ENCODE assay signal across 24 cellular contexts in genomic region chr6:63683071-63683603, GRCh38. TPM values are rescaled to one million over a fixed set of nuclear protein-coding genes. Genes with fewer than 3 reads are reported as not detected.
DNase-seq lines count a peak whose midpoint lies in the region; ATAC-seq and TF ChIP-seq lines count a peak whose summit lies in the region.
"Had no signal": no experiment of that assay in that cellular context is flagged by ENCODE, and none has a peak within 500 bp of the region (broad histone marks: within the 10 kb centered on the region; RNA-seq: fewer than 3 reads in every experiment).

No MANE protein-coding gene starts in this region.

- no peaks in the 10 kb centered on the region for H3K9me3 Mint-ChIP-seq in activated naive CD4-positive, alpha-beta T cell treated with anti-CD3 and anti-CD28 coated beads, Interleukin-2, amount 10 ng/mL, durations not matched to agents 7 days and 5 days
- H3K9me3 Mint-ChIP-seq: activated CD4-positive, alpha-beta memory T cell treated with anti-CD3 and anti-CD28 coated beads, Interleukin-2, amount 10 ng/mL, durations not matched to agents 7 days and 5 days; activated naive CD4-positive, alpha-beta T cell treated with anti-CD3 and anti-CD28 coated beads, Interleukin-2, amount 50 U/mL, for 72 hours; effector memory CD8-positive, alpha-beta T cell; nephron progenitor cell had no signal

- ATAC-seq in GM19035 (IDR thresholded peaks at IDR 0.05; ENCODE audit: unreplicated experiment) (peak; percentile 36), body of pancreas (no peak)
- ATAC-seq: activated naive CD4-positive, alpha-beta T cell treated with anti-CD3 and anti-CD28 coated beads, Interleukin-2, amount 50 U/mL, for 72 hours; effector memory CD8-positive, alpha-beta T cell; left colon; Panc1 had no signal

- no peak for TF ChIP-seq CTCF in GM12865 (IDR thresholded peaks at IDR 0.05; ENCODE audit: insufficient read depth, low read depth, low read length, missing control alignments)
- no peak for TF ChIP-seq CTCF in breast epithelium (IDR thresholded peaks at IDR 0.05)
- TF ChIP-seq CTCF in body of pancreas (IDR thresholded peaks at IDR 0.05) = no peak
- TF ChIP-seq CTCF in WERI-Rb-1 (IDR thresholded peaks at IDR 0.05; ENCODE audit: low read depth, low read length) = no peak

- H3K9me3 ChIP-seq in Karpas-422 (ENCODE audit: low read length) (no peaks in the 10 kb centered on the region), breast epithelium (no peaks in the 10 kb centered on the region), body of pancreas (no peaks in the 10 kb centered on the region), WERI-Rb-1 (ENCODE audit: severe bottlenecking) (no peaks in the 10 kb centered on the region)
- H3K9me3 ChIP-seq: sigmoid colon, SK-N-SH, suprapubic skin had no signal

- peaks cover 96% of the 10 kb centered on the region for H3K79me2 ChIP-seq in Karpas-422 (ENCODE audit: low read length)

- no peaks in the 10 kb centered on the region for H3K27me3 Mint-ChIP-seq in activated naive CD4-positive, alpha-beta T cell treated with anti-CD3 and anti-CD28 coated beads, Interleukin-2, amount 10 ng/mL, durations not matched to agents 7 days and 5 days
- H3K27me3 Mint-ChIP-seq: activated CD4-positive, alpha-beta memory T cell treated with anti-CD3 and anti-CD28 coated beads, Interleukin-2, amount 10 ng/mL, durations not matched to agents 7 days and 5 days; effector memory CD8-positive, alpha-beta T cell had no signal

- H3K4me3 ChIP-seq in GM12865 (ENCODE audit: low read depth, low read length) (peak overlapping the region; percentile 13; the same call in 1 of the 2 replicates), Karpas-422 (ENCODE audit: low read length) (peak overlapping the region; percentile 1; the same call in 1 of the 2 replicates), breast epithelium (no peak overlapping the region), body of pancreas (no peak overlapping the region), WERI-Rb-1 (ENCODE audit: low read depth, low read length) (no peak overlapping the region)
- H3K4me3 ChIP-seq: sigmoid colon, suprapubic skin had no signal

- 70 to 84% methylated on average over 1 of the region's 1 CpG for WGBS in body of pancreas, 2 donors

- H3K27ac ChIP-seq in Karpas-422 (ENCODE audit: low read length) (peak overlapping the region; percentile 59), breast epithelium (no peak overlapping the region), body of pancreas (no peak overlapping the region), WERI-Rb-1 (no peak overlapping the region)
- H3K27ac ChIP-seq: sigmoid colon, suprapubic skin had no signal

- no peaks in the 10 kb centered on the region for H3K27me3 ChIP-seq in Karpas-422 (ENCODE audit: low read length)
- no peaks in the 10 kb centered on the region for H3K27me3 ChIP-seq in breast epithelium
- no peaks in the 10 kb centered on the region for H3K27me3 ChIP-seq in body of pancreas
- H3K27me3 ChIP-seq in WERI-Rb-1 (ENCODE audit: insufficient read depth, low read depth, severe bottlenecking) = no peaks in the 10 kb centered on the region
- H3K27me3 ChIP-seq: sigmoid colon, suprapubic skin had no signal

- TF ChIP-seq POLR2A in breast epithelium (IDR thresholded peaks at IDR 0.05) (no peak), body of pancreas (IDR thresholded peaks at IDR 0.05) (no peak)

- CTCF ChIA-PET in activated naive CD4-positive, alpha-beta T cell treated with anti-CD3 and anti-CD28 coated beads, Interleukin-2, amount 10 ng/mL, durations not matched to agents 7 days and 5 days (lab: Charles Lee) = no interaction called here

- no peak overlapping the region for H3K27ac Mint-ChIP-seq in activated naive CD4-positive, alpha-beta T cell treated with anti-CD3 and anti-CD28 coated beads, Interleukin-2, amount 10 ng/mL, durations not matched to agents 7 days and 5 days
- H3K27ac Mint-ChIP-seq: activated CD4-positive, alpha-beta memory T cell treated with anti-CD3 and anti-CD28 coated beads, Interleukin-2, amount 10 ng/mL, durations not matched to agents 7 days and 5 days; activated naive CD4-positive, alpha-beta T cell treated with anti-CD3 and anti-CD28 coated beads, Interleukin-2, amount 50 U/mL, for 72 hours; nephron progenitor cell had no signal

- H3K4me1 Mint-ChIP-seq in activated naive CD4-positive, alpha-beta T cell treated with anti-CD3 and anti-CD28 coated beads, Interleukin-2, amount 10 ng/mL, durations not matched to agents 7 days and 5 days = peaks cover 11% of the 10 kb centered on the region
- H3K4me1 Mint-ChIP-seq: nephron progenitor cell had no signal

- H3K36me3 ChIP-seq in Karpas-422 (ENCODE audit: insufficient read depth, low read length) (peaks cover 28% of the 10 kb centered on the region), breast epithelium (no peaks in the 10 kb centered on the region), body of pancreas (replicated peaks in 1 of 2; ENCODE audit: insufficient read depth in 1 of 2, low read depth in 2 of 2) (peaks cover 4 to 6% of the 10 kb centered on the region in 2 donors), WERI-Rb-1 (peaks cover 35% of the 10 kb centered on the region)

- H3K9ac ChIP-seq in Karpas-422 (ENCODE audit: low read length) = no peak overlapping the region
- H3K9ac ChIP-seq: SK-N-SH had no signal

- peak; percentile 34 for DNase-seq in GM12865 (ENCODE audit: low read depth)
- peak; percentile 50 for DNase-seq in Karpas-422
- peak; percentile 9 for DNase-seq in germinal center (ENCODE audit: low spot score)
- DNase-seq in breast epithelium (ENCODE audit: low spot score in 2 of 2) = no peak
- DNase-seq in body of pancreas = no peak
- no peak for DNase-seq in activated naive CD4-positive, alpha-beta T cell treated with anti-CD3 and anti-CD28 coated beads, Interleukin-2, amount 10 ng/mL, durations not matched to agents 7 days and 5 days
- DNase-seq in WERI-Rb-1 = no peak
- DNase-seq: activated CD4-positive, alpha-beta memory T cell treated with anti-CD3 and anti-CD28 coated beads, Interleukin-2, amount 10 ng/mL, durations not matched to agents 7 days and 5 days; activated CD4-positive, CD25-positive, alpha-beta regulatory T cell; activated T-cell treated with anti-CD3 and anti-CD28 coated beads, Interleukin-2, amount 50 U/mL, for 48 hours; AML-193; effector memory CD8-positive, alpha-beta T cell; EL; left colon; NCI-H1694; NCI-H774; nephron progenitor cell; posterior cingulate gyrus; sigmoid colon; SK-N-SH had no signal

- peak overlapping the region; percentile 59 for H3K4me2 ChIP-seq in Karpas-422 (ENCODE audit: low read depth, low read length, poor library complexity, severe bottlenecking)
- H3K4me2 ChIP-seq: SK-N-SH had no signal

- no peak overlapping the region for H2AFZ ChIP-seq in Karpas-422 (ENCODE audit: low read length)

- H3K4me3 Mint-ChIP-seq in activated naive CD4-positive, alpha-beta T cell treated with anti-CD3 and anti-CD28 coated beads, Interleukin-2, amount 10 ng/mL, durations not matched to agents 7 days and 5 days = no peak overlapping the region
- H3K4me3 Mint-ChIP-seq: activated CD4-positive, alpha-beta memory T cell treated with anti-CD3 and anti-CD28 coated beads, Interleukin-2, amount 10 ng/mL, durations not matched to agents 7 days and 5 days; effector memory CD8-positive, alpha-beta T cell; nephron progenitor cell had no signal

- intact Hi-C loops in breast epithelium (cut with DNase I; ENCODE audit: low total_unique reads) = no loop called here
- intact Hi-C loops in body of pancreas (cut with DNase I) = no loop called here

- peaks cover 50% of the 10 kb centered on the region for H3K36me3 Mint-ChIP-seq in activated naive CD4-positive, alpha-beta T cell treated with anti-CD3 and anti-CD28 coated beads, Interleukin-2, amount 10 ng/mL, durations not matched to agents 7 days and 5 days

- no peaks in the 10 kb centered on the region for H3K9me2 ChIP-seq in Karpas-422 (replicated peaks; ENCODE audit: insufficient read depth, low read length)
- H3K9me2 ChIP-seq: SK-N-SH had no signal

- H3K4me1 ChIP-seq in Karpas-422 (ENCODE audit: low read length) (peaks cover 72% of the 10 kb centered on the region), breast epithelium (peaks cover 0 to 3% of the 10 kb centered on the region in 2 donors), body of pancreas (peaks cover 12% of the 10 kb centered on the region)

- H4K20me1 ChIP-seq in Karpas-422 (ENCODE audit: insufficient read depth, low read depth, low read length) = no peaks in the 10 kb centered on the region

RNA-seq across cellular contexts. Expression of gene PHF3, which starts 47.5 kb away (rescaled TPM):
- 74.7 and 86.3 TPM in 2 replicates for total RNA-seq in Karpas-422 (2014; rRNA removed; shearing (Covaris generic); ENCODE audit: low replicate concordance)
- total RNA-seq in breast epithelium = 100 to 1,000 TPM in 1 of 3 donors, 10 to 100 TPM in 2; 76.0 to 110 (median 90.4) TPM
- 10 to 100 TPM; 40.9 to 55.0 TPM for total RNA-seq in body of pancreas

Comparison
In these comparisons a context has a peak if more than half of its experiments do, and no peak if none do; other contexts are left out.
1. DNase-seq: peak in GM12865 (single experiment), Karpas-422 (single experiment) and germinal center (single experiment); none in breast epithelium (0 of 2), body of pancreas (0 of 4), activated naive CD4-positive, alpha-beta T cell treated with anti-CD3 and anti-CD28 coated beads, Interleukin-2, amount 10 ng/mL, durations not matched to agents 7 days and 5 days (single experiment) and WERI-Rb-1 (single experiment).
2. H3K4me3 ChIP-seq: peak in GM12865 (single experiment) and Karpas-422 (single experiment); none in breast epithelium (0 of 3), body of pancreas (0 of 2) and WERI-Rb-1 (single experiment).